ENCODE assay signal across 15 cellular contexts in genomic region chr22:37996079-37996478, GRCh38. TPM values are rescaled to one million over a fixed set of nuclear protein-coding genes. Genes with fewer than 3 reads are reported as not detected.
A peak's percentile ranks its signal among the peaks of the same experiment; 100 is the strongest.
DNase-seq lines count a peak whose midpoint lies in the region; ATAC-seq and TF ChIP-seq lines count a peak whose summit lies in the region.
"Had no signal": no experiment of that assay in that cellular context is flagged by ENCODE, and none has a peak within 500 bp of the region (broad histone marks: within the 10 kb centered on the region; RNA-seq: fewer than 3 reads in every experiment).

No MANE protein-coding gene starts in this region.

- H3K9me3 Mint-ChIP-seq in CD8-positive, alpha-beta T cell, result no peaks in the 10 kb centered on the region
- H3K9me3 Mint-ChIP-seq in activated B cell treated with CpG ODN at 0.5 μM for 24 hours, result no peaks in the 10 kb centered on the region
- no peaks in the 10 kb centered on the region for H3K9me3 Mint-ChIP-seq in natural killer cell treated with Interleukin-12 subunit alpha and Interleukin-12 subunit beta and Interleukin-15 and Interleukin-18, amount 100 ng/mL, for 72 hours
- H3K9me3 Mint-ChIP-seq in activated T-cell treated with anti-CD3 and anti-CD28 coated beads, Interleukin-2, amount 50 U/mL, for 72 hours, result no peaks in the 10 kb centered on the region
- H3K9me3 Mint-ChIP-seq: activated naive CD4-positive, alpha-beta T cell treated with anti-CD3 and anti-CD28 coated beads, Interleukin-2, amount 50 U/mL, for 24 hours had no signal

- H3K36me3 Mint-ChIP-seq in CD8-positive, alpha-beta T cell, result no peaks in the 10 kb centered on the region
- H3K36me3 Mint-ChIP-seq in activated B cell treated with CpG ODN at 0.5 μM for 24 hours (ENCODE audit: low read depth), result no peaks in the 10 kb centered on the region
- no peaks in the 10 kb centered on the region for H3K36me3 Mint-ChIP-seq in natural killer cell treated with Interleukin-12 subunit alpha and Interleukin-12 subunit beta and Interleukin-15 and Interleukin-18, amount 100 ng/mL, for 72 hours
- no peaks in the 10 kb centered on the region for H3K36me3 Mint-ChIP-seq in activated T-cell treated with anti-CD3 and anti-CD28 coated beads, Interleukin-2, amount 50 U/mL, for 72 hours (ENCODE audit: insufficient read depth in 2 of 2)
- H3K36me3 Mint-ChIP-seq: activated CD8-positive, alpha-beta memory T cell treated with anti-CD3 and anti-CD28 coated beads, Interleukin-2, amount 10 ng/mL, durations not matched to agents 7 days and 5 days; activated naive CD4-positive, alpha-beta T cell treated with anti-CD3 and anti-CD28 coated beads, Interleukin-2, amount 50 U/mL, for 24 hours had no signal

- no peaks in the 10 kb centered on the region for H3K27me3 ChIP-seq in CD8-positive, alpha-beta T cell (ENCODE audit: insufficient read depth, low read length)
- H3K27me3 ChIP-seq in Loucy (ENCODE audit: insufficient read depth, low read length, poor library complexity, severe bottlenecking), result no peaks in the 10 kb centered on the region
- H3K27me3 ChIP-seq: ovary had no signal

- no peaks in the 10 kb centered on the region for H3K36me3 ChIP-seq in CD8-positive, alpha-beta T cell (ENCODE audit: insufficient read depth, low read length)
- no peaks in the 10 kb centered on the region for H3K36me3 ChIP-seq in Loucy (ENCODE audit: insufficient read depth, low read length)
- H3K36me3 ChIP-seq: ovary, thoracic aorta had no signal

- no peak overlapping the region for H3K4me3 Mint-ChIP-seq in CD8-positive, alpha-beta T cell
- peak overlapping the region; percentile 50 for H3K4me3 Mint-ChIP-seq in activated B cell treated with CpG ODN at 0.5 μM for 24 hours
- H3K4me3 Mint-ChIP-seq in natural killer cell treated with Interleukin-12 subunit alpha and Interleukin-12 subunit beta and Interleukin-15 and Interleukin-18, amount 100 ng/mL, for 72 hours, result no peak overlapping the region
- no peak overlapping the region for H3K4me3 Mint-ChIP-seq in activated T-cell treated with anti-CD3 and anti-CD28 coated beads, Interleukin-2, amount 50 U/mL, for 72 hours
- H3K4me3 Mint-ChIP-seq: activated CD8-positive, alpha-beta memory T cell treated with anti-CD3 and anti-CD28 coated beads, Interleukin-2, amount 10 ng/mL, durations not matched to agents 7 days and 5 days; activated naive CD4-positive, alpha-beta T cell treated with anti-CD3 and anti-CD28 coated beads, Interleukin-2, amount 50 U/mL, for 24 hours had no signal

- CTCF ChIA-PET in CD8-positive, alpha-beta T cell (lab: Charles Lee), result no interaction called here
- CTCF ChIA-PET in activated B cell treated with CpG ODN at 0.5 μM for 24 hours (lab: Charles Lee), result no interaction called here

- no peak overlapping the region for H3K4me3 ChIP-seq in CD8-positive, alpha-beta T cell (ENCODE audit: low read depth, low read length)
- peak overlapping the region; percentile 67 for H3K4me3 ChIP-seq in Loucy (ENCODE audit: low read length, poor library complexity, severe bottlenecking)
- H3K4me3 ChIP-seq: ovary, thoracic aorta had no signal

- no peak for DNase-seq in CD8-positive, alpha-beta T cell
- no peak for DNase-seq in activated B cell treated with CpG ODN at 0.5 μM for 24 hours
- no peak for DNase-seq in natural killer cell treated with Interleukin-12 subunit alpha and Interleukin-12 subunit beta and Interleukin-15 and Interleukin-18, amount 100 ng/mL, for 72 hours (ENCODE audit: low spot score)
- no peak for DNase-seq in AG08396 (ENCODE audit: low spot score)
- DNase-seq in activated T-cell treated with anti-CD3 and anti-CD28 coated beads, Interleukin-2, amount 50 U/mL, for 72 hours, result no peak
- DNase-seq in NCI-H2081 (lab: John Stamatoyannopoulos, UW), result no peak
- DNase-seq in NCI-H510A (lab: John Stamatoyannopoulos, UW), result no peak
- DNase-seq: activated CD8-positive, alpha-beta memory T cell treated with anti-CD3 and anti-CD28 coated beads, Interleukin-2, amount 10 ng/mL, durations not matched to agents 7 days and 5 days; foreskin fibroblast; NCI-H446; ovary had no signal

- no peaks in the 10 kb centered on the region for H3K9me3 ChIP-seq in CD8-positive, alpha-beta T cell (ENCODE audit: low read length)
- H3K9me3 ChIP-seq in Loucy (ENCODE audit: insufficient read depth, low read depth, low read length), result no peaks in the 10 kb centered on the region
- H3K9me3 ChIP-seq: ovary, thoracic aorta had no signal

- peaks cover 45% of the 10 kb centered on the region for H3K4me1 ChIP-seq in CD8-positive, alpha-beta T cell (ENCODE audit: insufficient read depth, low read length)
- H3K4me1 ChIP-seq in Loucy (ENCODE audit: insufficient read depth, low read length, poor library complexity, severe bottlenecking), result peaks cover 45% of the 10 kb centered on the region

- peak overlapping the region; percentile 62 for H3K9ac ChIP-seq in Loucy (ENCODE audit: low read depth, low read length, poor library complexity, severe bottlenecking)

- POLR2A ChIA-PET in CD8-positive, alpha-beta T cell (lab: Charles Lee), result no interaction called here
- POLR2A ChIA-PET in activated B cell treated with CpG ODN at 0.5 μM for 24 hours (lab: Charles Lee), result interaction anchor here (0.7 kb wide), 1 partner anchor 42 kb away, joined by 4 read pairs; no protein-coding TSS in a partner anchor

- no peaks in the 10 kb centered on the region for H4K20me1 ChIP-seq in Loucy (ENCODE audit: insufficient read depth, low read length, poor library complexity, severe bottlenecking)

- peak overlapping the region; percentile 69 for H2AFZ ChIP-seq in Loucy (ENCODE audit: low read length)

- peak overlapping the region; percentile 74 for H3K4me2 ChIP-seq in Loucy (ENCODE audit: low read depth, low read length, poor library complexity, severe bottlenecking)

- H3K9me2 ChIP-seq in Loucy (replicated peaks; ENCODE audit: low read depth, low read length), result no peaks in the 10 kb centered on the region

- peak overlapping the region; percentile 35 for H3K27ac ChIP-seq in CD8-positive, alpha-beta T cell (ENCODE audit: low read depth, low read length)
- H3K27ac ChIP-seq: ovary, thoracic aorta had no signal

- H3K27me3 Mint-ChIP-seq in CD8-positive, alpha-beta T cell (ENCODE audit: low read depth), result no peaks in the 10 kb centered on the region
- H3K27me3 Mint-ChIP-seq in activated B cell treated with CpG ODN at 0.5 μM for 24 hours, result no peaks in the 10 kb centered on the region
- H3K27me3 Mint-ChIP-seq in natural killer cell treated with Interleukin-12 subunit alpha and Interleukin-12 subunit beta and Interleukin-15 and Interleukin-18, amount 100 ng/mL, for 72 hours, result no peaks in the 10 kb centered on the region
- no peaks in the 10 kb centered on the region for H3K27me3 Mint-ChIP-seq in activated T-cell treated with anti-CD3 and anti-CD28 coated beads, Interleukin-2, amount 50 U/mL, for 72 hours (ENCODE audit: low read depth)
- H3K27me3 Mint-ChIP-seq: activated CD8-positive, alpha-beta memory T cell treated with anti-CD3 and anti-CD28 coated beads, Interleukin-2, amount 10 ng/mL, durations not matched to agents 7 days and 5 days; activated naive CD4-positive, alpha-beta T cell treated with anti-CD3 and anti-CD28 coated beads, Interleukin-2, amount 50 U/mL, for 24 hours had no signal

- no peaks in the 10 kb centered on the region for H3K79me2 ChIP-seq in Loucy (ENCODE audit: insufficient read depth, low read length)

- TF ChIP-seq CTCF in CD8-positive, alpha-beta T cell (IDR thresholded peaks at IDR 0.05), result no peak
- TF ChIP-seq CTCF in Loucy (conservative IDR thresholded peaks at IDR 0.05; ENCODE audit: low read length), result no peak
- no peak for TF ChIP-seq CTCF in activated B cell treated with CpG ODN at 0.5 μM for 24 hours (IDR thresholded peaks at IDR 0.05)

- H3K4me1 Mint-ChIP-seq in CD8-positive, alpha-beta T cell (ENCODE audit: low read depth), result peaks cover 33% of the 10 kb centered on the region
- H3K4me1 Mint-ChIP-seq in activated B cell treated with CpG ODN at 0.5 μM for 24 hours, result peaks cover 27% of the 10 kb centered on the region
- H3K4me1 Mint-ChIP-seq in natural killer cell treated with Interleukin-12 subunit alpha and Interleukin-12 subunit beta and Interleukin-15 and Interleukin-18, amount 100 ng/mL, for 72 hours (ENCODE audit: low read depth in 2 of 2), result peaks cover 25 to 44% of the 10 kb centered on the region in 2 donors
- no peaks in the 10 kb centered on the region for H3K4me1 Mint-ChIP-seq in activated T-cell treated with anti-CD3 and anti-CD28 coated beads, Interleukin-2, amount 50 U/mL, for 72 hours (ENCODE audit: low read depth)

- peak overlapping the region; percentile 78 for H3K27ac Mint-ChIP-seq in CD8-positive, alpha-beta T cell
- no peak overlapping the region for H3K27ac Mint-ChIP-seq in activated B cell treated with CpG ODN at 0.5 μM for 24 hours
- peak overlapping the region; percentile 66 to 76 for H3K27ac Mint-ChIP-seq in natural killer cell treated with Interleukin-12 subunit alpha and Interleukin-12 subunit beta and Interleukin-15 and Interleukin-18, amount 100 ng/mL, for 72 hours
- no peak overlapping the region for H3K27ac Mint-ChIP-seq in activated T-cell treated with anti-CD3 and anti-CD28 coated beads, Interleukin-2, amount 50 U/mL, for 72 hours
- H3K27ac Mint-ChIP-seq: activated CD8-positive, alpha-beta memory T cell treated with anti-CD3 and anti-CD28 coated beads, Interleukin-2, amount 10 ng/mL, durations not matched to agents 7 days and 5 days; activated naive CD4-positive, alpha-beta T cell treated with anti-CD3 and anti-CD28 coated beads, Interleukin-2, amount 50 U/mL, for 24 hours had no signal

- intact Hi-C loops in CD8-positive, alpha-beta T cell (cut with DNase I, micrococcal nuclease), result no loop called here
- intact Hi-C loops in activated B cell treated with CpG ODN at 0.5 μM for 24 hours (cut with micrococcal nuclease), result no loop called here

- ATAC-seq in CD8-positive, alpha-beta T cell, result no peak
- peak; percentile 73 for ATAC-seq in activated B cell treated with CpG ODN at 0.5 μM for 24 hours (ENCODE audit: low read depth)
- no peak for ATAC-seq in natural killer cell treated with Interleukin-12 subunit alpha and Interleukin-12 subunit beta and Interleukin-15 and Interleukin-18, amount 100 ng/mL, for 72 hours
- no peak for ATAC-seq in activated T-cell treated with anti-CD3 and anti-CD28 coated beads, Interleukin-2, amount 50 U/mL, for 72 hours (replicated peaks in 1 of 2)
- ATAC-seq: activated CD8-positive, alpha-beta memory T cell treated with anti-CD3 and anti-CD28 coated beads, Interleukin-2, amount 10 ng/mL, durations not matched to agents 7 days and 5 days had no signal

- H3F3A ChIP-seq in Loucy (ENCODE audit: low read depth), result no peaks in the 10 kb centered on the region; the same call in 1 of the 2 replicates

RNA-seq across cellular contexts. Expression of gene SOX10, which starts 11.7 kb away (rescaled TPM):
- not detected for total RNA-seq in CD8-positive, alpha-beta T cell
- not detected in 2 replicates for total RNA-seq in activated B cell treated with CpG ODN at 0.5 μM for 24 hours
- not detected for total RNA-seq in natural killer cell treated with Interleukin-12 subunit alpha and Interleukin-12 subunit beta and Interleukin-15 and Interleukin-18, amount 100 ng/mL, for 72 hours
- total RNA-seq in activated T-cell treated with anti-CD3 and anti-CD28 coated beads, Interleukin-2, amount 50 U/mL, for 72 hours, result not detected
- total RNA-seq: activated CD8-positive, alpha-beta memory T cell treated with anti-CD3 and anti-CD28 coated beads, Interleukin-2, amount 10 ng/mL, durations not matched to agents 7 days and 5 days; HepG2 had no signal

RNA-seq across cellular contexts. Expression of gene POLR2F, which starts 42.6 kb away (rescaled TPM):
- total RNA-seq in CD8-positive, alpha-beta T cell, result 10 to 100 TPM; 22.7 to 25.6 TPM
- total RNA-seq in activated B cell treated with CpG ODN at 0.5 μM for 24 hours, result 47.8 and 67.3 TPM in 2 replicates
- total RNA-seq in natural killer cell treated with Interleukin-12 subunit alpha and Interleukin-12 subunit beta and Interleukin-15 and Interleukin-18, amount 100 ng/mL, for 72 hours, result 10 to 100 TPM; 65.2 to 96.3 TPM
- total RNA-seq in activated T-cell treated with anti-CD3 and anti-CD28 coated beads, Interleukin-2, amount 50 U/mL, for 72 hours, result 10 to 100 TPM; 43.4 to 47.9 TPM

RNA-seq across cellular contexts. Expression of gene C22orf23, which starts 42.7 kb away (rescaled TPM):
- total RNA-seq in CD8-positive, alpha-beta T cell, result under 1 TPM in 1 of 2 experiments, not detected in 1; 0.43 TPM
- 0.16 TPM in 1 of 2 replicates, not detected in the other for total RNA-seq in activated B cell treated with CpG ODN at 0.5 μM for 24 hours
- under 1 TPM in 1 of 2 donors, not detected in 1; 0.33 TPM for total RNA-seq in natural killer cell treated with Interleukin-12 subunit alpha and Interleukin-12 subunit beta and Interleukin-15 and Interleukin-18, amount 100 ng/mL, for 72 hours
- under 1 TPM; 0.19 to 0.30 TPM for total RNA-seq in activated T-cell treated with anti-CD3 and anti-CD28 coated beads, Interleukin-2, amount 50 U/mL, for 72 hours
- total RNA-seq: thoracic aorta had no signal

Comparison
In these comparisons a context has a peak if more than half of its experiments do, and no peak if none do; other contexts are left out.
1. H3K27ac Mint-ChIP-seq: peak in CD8-positive, alpha-beta T cell (single experiment) and natural killer cell treated with Interleukin-12 subunit alpha and Interleukin-12 subunit beta and Interleukin-15 and Interleukin-18, amount 100 ng/mL, for 72 hours (2 of 2); none in activated B cell treated with CpG ODN at 0.5 μM for 24 hours (single experiment) and activated T-cell treated with anti-CD3 and anti-CD28 coated beads, Interleukin-2, amount 50 U/mL, for 72 hours (single experiment).